In genomic region chr12:113670742-113671141, GRCh38 we compare ENCODE assay signal across 24 cellular contexts.
DNase-seq lines count a peak whose midpoint lies in the region; ATAC-seq, FAIRE-seq and TF ChIP-seq lines count a peak whose summit lies in the region.
"Had no signal": no experiment of that assay in that cellular context is flagged by ENCODE, and none has a peak within 500 bp of the region (broad histone marks: within the 10 kb centered on the region; RNA-seq: fewer than 3 reads in every experiment).

No MANE protein-coding gene starts in this region.

- peak overlapping the region; percentile 11 for H3K27ac Mint-ChIP-seq in nephron progenitor cell
- H3K27ac Mint-ChIP-seq: B cell; CD4-positive, alpha-beta T cell; CD8-positive, alpha-beta T cell had no signal

- ATAC-seq in HepG2 (no peak), right lobe of liver (no peak)
- ATAC-seq: CD8-positive, alpha-beta T cell; GM12878 had no signal

- CTCF ChIA-PET in HepG2 (lab: Yijun Ruan, JAX; ENCODE audit: low intra/inter-chr PET ratio, low total read pairs) = no interaction called here

- TF ChIP-seq POLR2A in HepG2 (IDR thresholded peaks at IDR 0.05; ENCODE audit: insufficient read depth in 1 of 2, low read depth in 2 of 2, low read length in 2 of 2) (no peak), right lobe of liver (IDR thresholded peaks at IDR 0.05) (no peak)

- FAIRE-seq in HepG2 (lab: Jason Lieb, UNC) = no peak
- FAIRE-seq: A549, D721Med, GM12878, GM12892, GM18507 had no signal

- H3K4me2 ChIP-seq in HepG2 (ENCODE audit: low read depth, low read length) = no peak overlapping the region
- H3K4me2 ChIP-seq: A549; BLaER1 treated with 17β-estradiol and CSF1 and Interleukin-3, amounts not matched to agents 10 nM and 100 nM had no signal

- no peak overlapping the region for H3K27ac ChIP-seq in HepG2 (ENCODE audit: extremely low read length, insufficient read depth, low read length)
- no peak overlapping the region for H3K27ac ChIP-seq in right lobe of liver
- H3K27ac ChIP-seq: 22Rv1; A549; BLaER1 treated with 17β-estradiol and CSF1 and Interleukin-3, amounts not matched to agents 10 nM and 100 nM; C4-2B had no signal

- no peak overlapping the region for H3K4me3 ChIP-seq in HepG2 (replicated peaks in 1 of 3; ENCODE audit: insufficient read depth in 1 of 3, low read depth in 2 of 3, low read length in 3 of 3)
- H3K4me3 ChIP-seq in right lobe of liver = no peak overlapping the region
- H3K4me3 ChIP-seq: A549; BLaER1 treated with 17β-estradiol and CSF1 and Interleukin-3, amounts not matched to agents 10 nM and 100 nM; GM12878 had no signal

- peaks cover 12% of the 10 kb centered on the region for H3K4me1 Mint-ChIP-seq in nephron progenitor cell
- H3K4me1 Mint-ChIP-seq: B cell had no signal

- POLR2A ChIA-PET in HepG2 (lab: Yijun Ruan, JAX) = no interaction called here

- no peaks in the 10 kb centered on the region for H3K36me3 Mint-ChIP-seq in nephron progenitor cell (ENCODE audit: low read depth)
- H3K36me3 Mint-ChIP-seq: CD8-positive, alpha-beta T cell had no signal

- H3K9ac ChIP-seq in HepG2 (ENCODE audit: insufficient read depth, low read depth, low read length) = no peak overlapping the region
- H3K9ac ChIP-seq: BLaER1 treated with 17β-estradiol and CSF1 and Interleukin-3, amounts not matched to agents 10 nM and 100 nM had no signal

- intact Hi-C loops in HepG2 (cut with micrococcal nuclease; ENCODE audit: unreplicated experiment) = no loop called here
- intact Hi-C loops in right lobe of liver (cut with DNase I) = no loop called here

- no peak for TF ChIP-seq RAD21 in HepG2 (CRISPR knock-in tag; IDR thresholded peaks at IDR 0.05)

- H3K9me3 ChIP-seq in HepG2 (ENCODE audit: low read length) = no peaks in the 10 kb centered on the region
- H3K9me3 ChIP-seq in right lobe of liver = no peaks in the 10 kb centered on the region
- H3K9me3 ChIP-seq: A549; BLaER1 treated with 17β-estradiol and CSF1 and Interleukin-3, amounts not matched to agents 10 nM and 100 nM; Caco-2 had no signal

- H3K79me2 ChIP-seq in HepG2 (ENCODE audit: insufficient read depth, low read length) = no peaks in the 10 kb centered on the region

- TF ChIP-seq CTCF in HepG2 (CRISPR knock-in tag; IDR thresholded peaks at IDR 0.05) (no peak), right lobe of liver (IDR thresholded peaks at IDR 0.05) (no peak), nephron progenitor cell (IDR thresholded peaks at IDR 0.05) (no peak)

- no TSS peak for BruUV-seq in HepG2 (replicated peaks; lab: Mats Ljungman, UMichigan)

- no peak for TF ChIP-seq EP300 in HepG2 (IDR thresholded peaks at IDR 0.05; ENCODE audit: low read depth in 2 of 2, low read length in 2 of 2)
- TF ChIP-seq EP300 in HepG2 (CRISPR knock-in tag; IDR thresholded peaks at IDR 0.05; ENCODE audit: borderline replicate concordance) = no peak

- in situ Hi-C loops in HepG2 (cut with HindIII; ENCODE audit: extremely low pct_ligation_motif_present, low pct_unique_long_range_greater_than_20kb) = no loop called here

- H2AFZ ChIP-seq in HepG2 (ENCODE audit: low read length) = no peak overlapping the region

- H3K36me3 ChIP-seq in HepG2 (replicated peaks in 1 of 2; ENCODE audit: control insufficient read depth in 1 of 2, insufficient read depth in 2 of 2, low read length in 2 of 2) = no peaks in the 10 kb centered on the region
- no peaks in the 10 kb centered on the region for H3K36me3 ChIP-seq in right lobe of liver
- H3K36me3 ChIP-seq: BLaER1 treated with 17β-estradiol and CSF1 and Interleukin-3, amounts not matched to agents 10 nM and 100 nM had no signal

- no peak overlapping the region for H3K4me3 Mint-ChIP-seq in nephron progenitor cell
- H3K4me3 Mint-ChIP-seq: B cell; CD4-positive, alpha-beta T cell; CD8-positive, alpha-beta T cell had no signal

- H3K27me3 Mint-ChIP-seq in nephron progenitor cell (ENCODE audit: low read depth, poor library complexity) = peaks cover 58% of the 10 kb centered on the region

- no peak for DNase-seq in HepG2 (ENCODE audit: low spot score)
- DNase-seq in right lobe of liver = no peak
- no peak for DNase-seq in nephron progenitor cell
- DNase-seq in HPDE6-E6E7 (ENCODE audit: extremely low spot score) = no peak
- DNase-seq in HUDEP-2 (lab: John Stamatoyannopoulos, UW; ENCODE audit: unreplicated experiment in 76 of 76) = no peak
- DNase-seq: AML-193; Caco-2; Calu3; CD4-positive, alpha-beta T cell; CD8-positive, alpha-beta T cell; DMS53; DMS79; DND-41; EL; GDM1 had no signal

- no peaks in the 10 kb centered on the region for H4K20me1 ChIP-seq in HepG2 (ENCODE audit: insufficient read depth, low read length)
- H4K20me1 ChIP-seq: BLaER1 treated with 17β-estradiol and CSF1 and Interleukin-3, amounts not matched to agents 10 nM and 100 nM had no signal

- H3K27me3 ChIP-seq in HepG2 (ENCODE audit: control insufficient read depth in 1 of 2, insufficient read depth in 2 of 2, low read length in 2 of 2) (peaks cover 7 to 58% of the 10 kb centered on the region in 2 experiments; a peak in 4 of 5 replicates), right lobe of liver (peaks cover 0 to 6% of the 10 kb centered on the region in 2 donors)

- no peaks in the 10 kb centered on the region for H3K9me3 Mint-ChIP-seq in nephron progenitor cell
- H3K9me3 Mint-ChIP-seq: CD4-positive, alpha-beta T cell; CD8-positive, alpha-beta T cell had no signal

- H3K4me1 ChIP-seq in HepG2 (ENCODE audit: insufficient read depth, low read length) = no peaks in the 10 kb centered on the region
- H3K4me1 ChIP-seq in right lobe of liver = no peaks in the 10 kb centered on the region
- H3K4me1 ChIP-seq: A549, Caco-2 had no signal

- 0% methylated on average over 1 of the region's 1 CpG for WGBS in HepG2 (ENCODE audit: low lambda C conversion rate)
- WGBS in right lobe of liver (ENCODE audit: insufficient coverage, low coverage, low lambda C conversion rate, missing lambda C conversion rate) = 40% methylated on average over 1 of the region's 1 CpG

TF ChIP-seq in HepG2, 621 proteins besides CTCF, POLR2A, EP300 and RAD21:
- peak; percentile 40; the same call in 1 of the 2 replicates for TF ChIP-seq ATF7 (IDR thresholded peaks at IDR 0.05)
- TF ChIP-seq ATF7 (CRISPR knock-in tag; IDR thresholded peaks at IDR 0.05) = no peak
- TF ChIP-seq KAT8 (CRISPR knock-in tag; IDR thresholded peaks at IDR 0.05) = no peak
- TF ChIP-seq ZNF101 (CRISPR knock-in tag; IDR thresholded peaks at IDR 0.05; ENCODE audit: borderline replicate concordance, low read depth) = no peak
